30 cellular contexts compared by ENCODE assay signal in genomic region chr5:120140510-120140909, GRCh38.
DNase-seq lines count a peak whose midpoint lies in the region; ATAC-seq and TF ChIP-seq lines count a peak whose summit lies in the region.
"Had no signal": no experiment of that assay in that cellular context is flagged by ENCODE, and none has a peak within 500 bp of the region (broad histone marks: within the 10 kb centered on the region; RNA-seq: fewer than 3 reads in every experiment).

No MANE protein-coding gene starts in this region.

- H3K4me2 ChIP-seq in DND-41 (ENCODE audit: insufficient read depth, low read length) (no peak overlapping the region), trophoblast cell (ENCODE audit: low read length) (no peak overlapping the region)
- H3K4me2 ChIP-seq: KMS-11, neural progenitor cell had no signal

- H4K20me1 ChIP-seq in DND-41 (ENCODE audit: insufficient read depth, low read length), result no peaks in the 10 kb centered on the region

- H3K9me3 ChIP-seq in DND-41 (ENCODE audit: insufficient read depth, low read length, severe bottlenecking) (peaks cover 19% of the 10 kb centered on the region), left lung (peaks cover 0 to 14% of the 10 kb centered on the region in 2 donors), stomach smooth muscle (ENCODE audit: control insufficient read depth in 2 of 2, low read length in 2 of 2) (no peaks in the 10 kb centered on the region), trophoblast cell (ENCODE audit: insufficient read depth, low read depth, low read length) (peaks cover 6% of the 10 kb centered on the region)
- H3K9me3 ChIP-seq: thyroid gland had no signal

- H3K23ac ChIP-seq in trophoblast cell (ENCODE audit: low read length), result no peak overlapping the region

- H2BK12ac ChIP-seq in trophoblast cell (ENCODE audit: low read length), result no peak overlapping the region

- H3K4me1 ChIP-seq in DND-41 (ENCODE audit: insufficient read depth, low read length) (0 out of 2 replicates have a peak, but pooled peaks cover 6% of the 10 kb centered on the region), left lung (peaks cover 13 to 39% of the 10 kb centered on the region in 2 donors), stomach smooth muscle (ENCODE audit: control insufficient read depth, insufficient read depth, low read length) (no peaks in the 10 kb centered on the region), trophoblast cell (ENCODE audit: control insufficient read depth in 1 of 2, insufficient read depth in 2 of 2, low read length in 2 of 2) (peaks cover 0 to 2% of the 10 kb centered on the region in 2 experiments)
- H3K4me1 ChIP-seq: neural progenitor cell, parathyroid adenoma, thyroid gland had no signal

- no peak overlapping the region for H4K12ac ChIP-seq in trophoblast cell (ENCODE audit: low read depth, low read length)

- no peak overlapping the region for H3K9ac ChIP-seq in DND-41 (ENCODE audit: low read depth, low read length)
- H3K9ac ChIP-seq in stomach smooth muscle (ENCODE audit: low read length in 2 of 2), result no peak overlapping the region
- H3K9ac ChIP-seq in trophoblast cell (ENCODE audit: low read length), result no peak overlapping the region
- H3K9ac ChIP-seq: KMS-11, neural progenitor cell, parathyroid adenoma had no signal

- no peak for DNase-seq in DND-41
- DNase-seq in MV-4-11 (lab: John Stamatoyannopoulos, UW), result peak; percentile 25
- no peak for DNase-seq in left lung
- DNase-seq in NCI-H526 (lab: John Stamatoyannopoulos, UW), result no peak
- no peak for DNase-seq in trophoblast cell
- DNase-seq: activated CD4-positive, alpha-beta T cell treated with anti-CD3 and anti-CD28 coated beads for 36 hours; activated CD8-positive, alpha-beta memory T cell treated with anti-CD3 and anti-CD28 coated beads, Interleukin-2, amount 50 U/mL, for 48 hours; activated CD8-positive, alpha-beta T cell treated with anti-CD3 and anti-CD28 coated beads for 36 hours; activated naive CD4-positive, alpha-beta T cell treated with anti-CD3 and anti-CD28 coated beads, Interleukin-2, amount 50 U/mL, for 16 hours; amniotic stem cell; CD4-positive, alpha-beta memory T cell; cerebellar nuclear complex; dorsolateral prefrontal cortex; foreskin melanocyte; MM.1S; NCI-H146; NCI-H345; NCI-H748 treated with DMSO at 0.1 percent for 48 hours; stimulated activated CD8-positive, alpha-beta memory T cell treated with anti-CD3 and anti-CD28 coated beads, Interleukin-4, amount 100 ng/mL, for 48 hours; T-helper 9 cell; thyroid gland had no signal

- no peak overlapping the region for H4K91ac ChIP-seq in trophoblast cell (ENCODE audit: low read depth, low read length)

- H3K4me3 ChIP-seq in DND-41 (ENCODE audit: low read depth in 1 of 2, low read length in 2 of 2), result no peak overlapping the region
- H3K4me3 ChIP-seq in left lung, result no peak overlapping the region
- no peak overlapping the region for H3K4me3 ChIP-seq in stomach smooth muscle (ENCODE audit: low read length in 2 of 2)
- H3K4me3 ChIP-seq in trophoblast cell (ENCODE audit: low read depth, low read length), result no peak overlapping the region
- H3K4me3 ChIP-seq: dorsolateral prefrontal cortex, lung, neural progenitor cell, SJSA1, thyroid gland had no signal

- WGBS in trophoblast cell (ENCODE audit: extremely low coverage, insufficient coverage, insufficient read length), result no CpG with 5 or more reads among the region's 2 CpGs

- no peak overlapping the region for H3K27ac ChIP-seq in DND-41 (ENCODE audit: low read length)
- peak overlapping the region; percentile 74 for H3K27ac ChIP-seq in left lung
- H3K27ac ChIP-seq in stomach smooth muscle (ENCODE audit: low read length), result peak overlapping the region; percentile 64
- H3K27ac ChIP-seq in trophoblast cell (ENCODE audit: low read depth, low read length), result no peak overlapping the region
- H3K27ac ChIP-seq: dorsolateral prefrontal cortex, KMS-11, neural progenitor cell, VCaP had no signal

- no peak overlapping the region for H2BK120ac ChIP-seq in trophoblast cell (ENCODE audit: insufficient read depth, low read length, poor library complexity)

- H3K18ac ChIP-seq in trophoblast cell (ENCODE audit: low read length), result no peak overlapping the region

- no peaks in the 10 kb centered on the region for H3K36me3 ChIP-seq in DND-41 (ENCODE audit: insufficient read depth, low read length)
- H3K36me3 ChIP-seq in left lung, result no peaks in the 10 kb centered on the region
- H3K36me3 ChIP-seq in stomach smooth muscle (ENCODE audit: control insufficient read depth in 2 of 2, insufficient read depth in 2 of 2, low read length in 2 of 2), result no peaks in the 10 kb centered on the region
- H3K36me3 ChIP-seq in trophoblast cell (ENCODE audit: control insufficient read depth in 1 of 2, insufficient read depth in 2 of 2, low read length in 2 of 2), result no peaks in the 10 kb centered on the region
- H3K36me3 ChIP-seq: neural progenitor cell, SJSA1, thyroid gland had no signal

- H3K79me2 ChIP-seq in DND-41 (ENCODE audit: insufficient read depth, low read length) (no peaks in the 10 kb centered on the region), trophoblast cell (ENCODE audit: control insufficient read depth, insufficient read depth, low read length, poor library complexity) (no peaks in the 10 kb centered on the region)
- H3K79me2 ChIP-seq: parathyroid adenoma had no signal

- no peaks in the 10 kb centered on the region for H3K79me1 ChIP-seq in trophoblast cell (ENCODE audit: low read length)

- intact Hi-C loops in left lung (cut with DNase I), result no loop called here

- H2BK5ac ChIP-seq in trophoblast cell (ENCODE audit: low read depth, low read length, poor library complexity), result no peak overlapping the region

- H3K14ac ChIP-seq in trophoblast cell (ENCODE audit: low read length), result no peak overlapping the region

- no peaks in the 10 kb centered on the region for H3K27me3 ChIP-seq in DND-41 (ENCODE audit: insufficient read depth, low read length, poor library complexity)
- no peaks in the 10 kb centered on the region for H3K27me3 ChIP-seq in left lung
- H3K27me3 ChIP-seq in stomach smooth muscle (ENCODE audit: control insufficient read depth in 1 of 2, insufficient read depth in 2 of 2, low read length in 2 of 2), result no peaks in the 10 kb centered on the region
- H3K27me3 ChIP-seq in trophoblast cell (ENCODE audit: insufficient read depth, low read length), result no peaks in the 10 kb centered on the region
- H3K27me3 ChIP-seq: dorsolateral prefrontal cortex, neural progenitor cell, SJSA1, thyroid gland had no signal

- ATAC-seq in DND-41 (ENCODE audit: insufficient read depth, low read depth), result no peak
- no peak for ATAC-seq in left lung
- ATAC-seq in HG02870 (IDR thresholded peaks at IDR 0.05; ENCODE audit: unreplicated experiment), result no peak
- ATAC-seq: activated CD4-positive, alpha-beta T cell treated with anti-CD3 and anti-CD28 coated beads for 36 hours; activated CD8-positive, alpha-beta T cell treated with anti-CD3 and anti-CD28 coated beads for 36 hours; activated T-helper 17 cell treated with anti-CD3 and anti-CD28 coated beads, Interleukin-2, amount 50 U/mL, for 72 hours had no signal

- no peak for TF ChIP-seq CTCF in DND-41 (IDR thresholded peaks at IDR 0.05; ENCODE audit: borderline replicate concordance, extremely low read depth, low read length, poor library complexity, severe bottlenecking)
- no peak for TF ChIP-seq CTCF in left lung (IDR thresholded peaks at IDR 0.05)

- no peak overlapping the region for H3K4ac ChIP-seq in trophoblast cell (ENCODE audit: low read depth, low read length)

- H4K8ac ChIP-seq in trophoblast cell (ENCODE audit: low read depth, low read length), result no peak overlapping the region

- H2AFZ ChIP-seq in DND-41 (ENCODE audit: low read depth, low read length) (peak overlapping the region; percentile 0; the same call in 1 of the 2 replicates), trophoblast cell (ENCODE audit: insufficient read depth, low read length, poor library complexity) (no peak overlapping the region)
- H2AFZ ChIP-seq: neural progenitor cell, parathyroid adenoma had no signal

- no peak overlapping the region for H2AK5ac ChIP-seq in trophoblast cell (ENCODE audit: low read length)

Comparison
In these comparisons a context has a peak if more than half of its experiments do, and no peak if none do; other contexts are left out.
1. H3K27ac ChIP-seq: peak in left lung (2 of 2) and stomach smooth muscle (single experiment); none in DND-41 (single experiment) and trophoblast cell (single experiment).